Comparison of ENCODE assay signal across 8 cellular contexts in the genomic region with DNA sequence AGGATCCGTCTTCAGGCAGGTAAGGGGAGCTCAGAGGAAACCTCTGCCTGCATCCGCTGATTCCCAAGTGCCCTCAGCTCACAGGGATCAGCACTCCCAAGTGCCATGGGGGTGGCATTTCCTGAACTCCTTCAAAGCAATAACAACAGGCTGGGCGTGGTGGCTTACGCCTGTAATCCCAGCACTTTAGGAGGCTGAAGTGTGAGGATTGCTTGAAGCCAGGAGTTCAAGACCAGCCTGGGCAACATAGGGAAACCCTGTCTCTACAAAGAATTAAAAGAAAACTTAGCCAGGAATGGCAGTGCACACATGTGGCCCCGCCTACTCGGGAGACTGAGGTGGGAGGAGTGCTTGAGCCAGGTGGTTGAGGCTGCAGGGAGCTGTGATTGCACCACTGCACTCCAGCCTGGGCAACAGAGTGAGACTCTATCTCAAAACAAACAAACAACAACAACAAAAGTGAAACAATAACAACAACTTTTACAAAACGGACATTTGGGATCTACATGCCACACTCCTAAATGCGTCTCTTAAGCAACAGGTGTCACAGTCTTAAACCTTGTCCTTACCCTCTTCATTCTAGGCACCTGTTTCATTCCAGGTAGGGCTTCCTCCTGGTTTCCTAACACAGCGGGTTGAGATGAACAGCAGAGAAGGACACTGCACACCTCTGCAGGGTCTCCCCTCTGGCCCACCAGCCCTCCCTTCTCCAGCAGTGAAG.
A peak's percentile ranks its signal among the peaks of the same experiment; 100 is the strongest.
DNase-seq lines count a peak whose midpoint lies in the region; ATAC-seq, FAIRE-seq and TF ChIP-seq lines count a peak whose summit lies in the region.

No MANE protein-coding gene starts in this region.

- no peaks in the 10 kb centered on the region for H3K27me3 ChIP-seq in tibial nerve
- peaks cover 14% of the 10 kb centered on the region for H3K27me3 ChIP-seq in WERI-Rb-1 (ENCODE audit: insufficient read depth, low read depth, severe bottlenecking)

- peak overlapping the region; percentile 74 to 91 for H3K9ac ChIP-seq in kidney (ENCODE audit: low read length in 2 of 2)

- H3K27ac Mint-ChIP-seq in activated CD8-positive, alpha-beta memory T cell treated with anti-CD3 and anti-CD28 coated beads, Interleukin-2, amount 10 ng/mL, durations not matched to agents 7 days and 5 days = peak overlapping the region; percentile 86

- WGBS in tibial nerve, 2 donors = 68 to 76% methylated on average over 9 of the region's 9 CpGs

- peak overlapping the region; percentile 94 for H3K4me3 Mint-ChIP-seq in activated CD8-positive, alpha-beta memory T cell treated with anti-CD3 and anti-CD28 coated beads, Interleukin-2, amount 10 ng/mL, durations not matched to agents 7 days and 5 days

- FAIRE-seq in kidney (lab: Jason Lieb, UNC) = no peak

- peak overlapping the region; percentile 77 for H3K4me3 ChIP-seq in WI38 (ENCODE audit: low read depth, low read length)
- peak overlapping the region; percentile 90 to 95 for H3K4me3 ChIP-seq in kidney (ENCODE audit: low read length in 2 of 2)
- peak overlapping the region; percentile 38 to 56 (median 50) for H3K4me3 ChIP-seq in tibial nerve
- H3K4me3 ChIP-seq in WERI-Rb-1 (ENCODE audit: low read depth, low read length) = no peak overlapping the region

- intact Hi-C loops in kidney (cut with DNase I) = loop anchor here (10.0 kb wide), 1 partner anchor 426 kb away; no protein-coding TSS in a partner anchor

- no peak for TF ChIP-seq CTCF in WI38 (IDR thresholded peaks at IDR 0.05; ENCODE audit: low read depth, low read length)
- TF ChIP-seq CTCF in kidney (IDR thresholded peaks at IDR 0.05; ENCODE audit: borderline replicate concordance, extremely low read depth, insufficient read depth) = no peak
- TF ChIP-seq CTCF in tibial nerve (IDR thresholded peaks at IDR 0.05) = no peak
- no peak for TF ChIP-seq CTCF in WERI-Rb-1 (IDR thresholded peaks at IDR 0.05; ENCODE audit: low read depth, low read length)

- H3K27me3 Mint-ChIP-seq in activated CD8-positive, alpha-beta memory T cell treated with anti-CD3 and anti-CD28 coated beads, Interleukin-2, amount 10 ng/mL, durations not matched to agents 7 days and 5 days = peaks cover 10% of the 10 kb centered on the region

- no peak for TF ChIP-seq EP300 in tibial nerve (IDR thresholded peaks at IDR 0.05)

- no peak for ATAC-seq in activated CD8-positive, alpha-beta memory T cell treated with anti-CD3 and anti-CD28 coated beads, Interleukin-2, amount 10 ng/mL, durations not matched to agents 7 days and 5 days
- no peak for ATAC-seq in GM18511 (IDR thresholded peaks at IDR 0.05; ENCODE audit: unreplicated experiment)

- H3K36me3 Mint-ChIP-seq in activated CD8-positive, alpha-beta memory T cell treated with anti-CD3 and anti-CD28 coated beads, Interleukin-2, amount 10 ng/mL, durations not matched to agents 7 days and 5 days = peaks cover 15% of the 10 kb centered on the region

- CTCF ChIA-PET in activated CD8-positive, alpha-beta memory T cell treated with anti-CD3 and anti-CD28 coated beads, Interleukin-2, amount 10 ng/mL, durations not matched to agents 7 days and 5 days (lab: Charles Lee) = interaction anchor here (1.6 to 3.3 kb wide), 9 partner anchors 15 to 415 kb away, joined by 3 to 43 read pairs (median 13); a partner anchor contains a TSS

- H3K9me3 ChIP-seq in kidney (ENCODE audit: control insufficient read depth in 1 of 2, low read length in 2 of 2) (no peaks in the 10 kb centered on the region), tibial nerve (no peaks in the 10 kb centered on the region), WERI-Rb-1 (ENCODE audit: severe bottlenecking) (peaks cover 10% of the 10 kb centered on the region)

- peaks cover 7% of the 10 kb centered on the region for H3K9me3 Mint-ChIP-seq in activated CD8-positive, alpha-beta memory T cell treated with anti-CD3 and anti-CD28 coated beads, Interleukin-2, amount 10 ng/mL, durations not matched to agents 7 days and 5 days (ENCODE audit: low read depth)

- H3K4me1 ChIP-seq in kidney (ENCODE audit: control insufficient read depth in 1 of 2, insufficient read depth in 1 of 2, low read depth in 1 of 2, low read length in 2 of 2) (peaks cover 6 to 15% of the 10 kb centered on the region in 2 donors), tibial nerve (peaks cover 0 to 16% (median 8%) of the 10 kb centered on the region in 4 donors)

- H3K36me3 ChIP-seq in kidney (ENCODE audit: control insufficient read depth in 1 of 2, insufficient read depth in 2 of 2, low read length in 2 of 2) (no peaks in the 10 kb centered on the region), tibial nerve (peaks cover 0 to 14% (median 0%) of the 10 kb centered on the region in 3 donors), WERI-Rb-1 (no peaks in the 10 kb centered on the region)

- H3K4me1 Mint-ChIP-seq in activated CD8-positive, alpha-beta memory T cell treated with anti-CD3 and anti-CD28 coated beads, Interleukin-2, amount 10 ng/mL, durations not matched to agents 7 days and 5 days = peaks cover 12% of the 10 kb centered on the region

- no peak for TF ChIP-seq POLR2A in tibial nerve (IDR thresholded peaks at IDR 0.05)

- no peak for DNase-seq in activated CD8-positive, alpha-beta memory T cell treated with anti-CD3 and anti-CD28 coated beads, Interleukin-2, amount 10 ng/mL, durations not matched to agents 7 days and 5 days
- no peak for DNase-seq in activated CD8-positive, alpha-beta memory T cell treated with anti-CD3 and anti-CD28 coated beads, Interleukin-2, amount 50 U/mL, for 48 hours
- DNase-seq in kidney = no peak
- no peak for DNase-seq in tibial nerve (ENCODE audit: low spot score in 2 of 2)
- no peak for DNase-seq in activated effector memory CD4-positive, alpha-beta T cell treated with anti-CD3 and anti-CD28 coated beads, Interleukin-2, amount 50 U/mL, for 16 hours
- no peak for DNase-seq in WERI-Rb-1

- H3K27ac ChIP-seq in kidney (ENCODE audit: low read depth in 2 of 2, low read length in 2 of 2) (peak overlapping the region; percentile 90 to 92), tibial nerve (peak overlapping the region; percentile 80 to 93 (median 88)), WERI-Rb-1 (no peak overlapping the region)
